9 cellular contexts compared by ENCODE assay signal in the genomic region with DNA sequence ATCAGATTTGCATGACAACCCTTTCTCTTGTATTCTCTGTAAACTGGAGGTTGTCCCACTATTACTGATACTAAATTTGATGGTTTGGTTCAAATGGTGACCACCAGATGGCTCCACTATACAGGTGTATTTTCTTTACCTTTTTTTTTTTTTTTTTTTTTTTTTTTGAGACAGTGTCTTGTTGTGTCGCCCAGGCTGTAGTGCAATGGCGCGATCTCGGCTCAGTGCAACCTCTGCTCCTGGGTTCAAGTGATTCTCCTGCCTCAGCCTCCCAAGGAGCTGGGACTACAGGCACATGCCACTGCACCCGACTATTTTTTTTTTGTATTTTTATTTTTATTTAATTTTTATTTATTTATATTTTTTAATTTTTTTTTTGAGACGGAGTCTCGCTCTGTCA. TPM values are rescaled to one million over a fixed set of nuclear protein-coding genes. Genes with fewer than 3 reads are reported as not detected.
DNase-seq lines count a peak whose midpoint lies in the region; ATAC-seq and TF ChIP-seq lines count a peak whose summit lies in the region.
"Had no signal": no experiment of that assay in that cellular context is flagged by ENCODE, and none has a peak within 500 bp of the region (broad histone marks: within the 10 kb centered on the region; RNA-seq: fewer than 3 reads in every experiment).

No MANE protein-coding gene starts in this region.

- H3K79me2 ChIP-seq in OCI-LY1 (ENCODE audit: insufficient read depth, low read length) (peaks cover 20% of the 10 kb centered on the region), neural cell (replicated peaks; ENCODE audit: insufficient read depth, low read length) (peaks cover 30% of the 10 kb centered on the region)

- TF ChIP-seq RAD21 in neural cell (conservative IDR thresholded peaks at IDR 0.05): peak; percentile 14

- peak; percentile 65 for TF ChIP-seq CTCF in CD8-positive, alpha-beta T cell (IDR thresholded peaks at IDR 0.05)
- peak; percentile 44 for TF ChIP-seq CTCF in GM13977 (IDR thresholded peaks at IDR 0.05; ENCODE audit: extremely low read depth, insufficient read depth, missing control alignments)
- TF ChIP-seq CTCF in OCI-LY1 (IDR thresholded peaks at IDR 0.05; ENCODE audit: low read length): peak; percentile 52
- TF ChIP-seq CTCF in neural cell (IDR thresholded peaks at IDR 0.05; ENCODE audit: poor library complexity, severe bottlenecking): peak; percentile 52

- H2AFZ ChIP-seq in OCI-LY1 (ENCODE audit: low read length) (no peak overlapping the region), neural cell (ENCODE audit: low read depth, low read length) (no peak overlapping the region)

- no peaks in the 10 kb centered on the region for H3K27me3 Mint-ChIP-seq in CD8-positive, alpha-beta T cell (ENCODE audit: low read depth)

- H4K20me1 ChIP-seq in OCI-LY1 (ENCODE audit: insufficient read depth, low read length): no peaks in the 10 kb centered on the region
- no peaks in the 10 kb centered on the region for H4K20me1 ChIP-seq in neural cell (ENCODE audit: insufficient read depth)

- H3K9ac ChIP-seq in OCI-LY1 (ENCODE audit: low read length) (no peak overlapping the region), neural cell (ENCODE audit: low read length) (no peak overlapping the region)

- peak in 3 of 7 experiments; percentile 33 to 53 (median 52) for DNase-seq in CD8-positive, alpha-beta T cell
- DNase-seq in GM13977 (ENCODE audit: low spot score) (peak; percentile 54), cerebellar cortex (ENCODE audit: low spot score) (peak; percentile 63), NCI-H1694 treated with DMSO at 0.1 percent for 48 hours (lab: John Stamatoyannopoulos, UW) (no peak), amygdala (lab: John Stamatoyannopoulos, UW) (no peak)

- POLR2A ChIA-PET in CD8-positive, alpha-beta T cell (lab: Charles Lee): interaction anchor here (0.7 to 1.8 kb wide), 3 partner anchors 41 to 70 kb away, joined by 3 to 5 read pairs (median 4); a partner anchor contains a TSS

- no peaks in the 10 kb centered on the region for H3K27me3 ChIP-seq in CD8-positive, alpha-beta T cell (ENCODE audit: insufficient read depth, low read length)
- H3K27me3 ChIP-seq in OCI-LY1 (ENCODE audit: insufficient read depth, low read length) (no peaks in the 10 kb centered on the region), neural cell (ENCODE audit: insufficient read depth, low read depth, low read length) (no peaks in the 10 kb centered on the region)
- H3K27me3 ChIP-seq: SJSA1 had no signal

- H3F3A ChIP-seq in OCI-LY1 (ENCODE audit: insufficient read depth, low read length) (no peaks in the 10 kb centered on the region), neural cell (ENCODE audit: insufficient read depth, low read length, poor library complexity, severe bottlenecking) (peaks cover under 1% of the 10 kb centered on the region)

- no peak overlapping the region for H3K27ac Mint-ChIP-seq in CD8-positive, alpha-beta T cell

- H3K4me2 ChIP-seq in OCI-LY1 (ENCODE audit: low read length): no peak overlapping the region
- H3K4me2 ChIP-seq in neural cell (ENCODE audit: low read length): no peak overlapping the region

- no peak overlapping the region for H3K4me3 Mint-ChIP-seq in CD8-positive, alpha-beta T cell

- H3K9me3 ChIP-seq in CD8-positive, alpha-beta T cell (ENCODE audit: low read length): no peaks in the 10 kb centered on the region
- H3K9me3 ChIP-seq in OCI-LY1 (ENCODE audit: low read length) (no peaks in the 10 kb centered on the region), neural cell (ENCODE audit: low read length) (no peaks in the 10 kb centered on the region)
- H3K9me3 ChIP-seq: SJSA1 had no signal

- H3K9me2 ChIP-seq in OCI-LY1 (ENCODE audit: low read depth, low read length) (no peaks in the 10 kb centered on the region), neural cell (ENCODE audit: insufficient read depth, low read length) (no peaks in the 10 kb centered on the region)

- no peak overlapping the region for H3K27ac ChIP-seq in CD8-positive, alpha-beta T cell (ENCODE audit: low read depth, low read length)
- no peak overlapping the region for H3K27ac ChIP-seq in OCI-LY1 (ENCODE audit: low read depth, low read length, poor library complexity, severe bottlenecking)
- no peak overlapping the region for H3K27ac ChIP-seq in neural cell (ENCODE audit: low read length)
- H3K27ac ChIP-seq: SJSA1 had no signal

- intact Hi-C loops in CD8-positive, alpha-beta T cell (cut with DNase I, micrococcal nuclease): loop anchor here (1.0 kb wide), 5 partner anchors 29 to 814 kb away; no protein-coding TSS in a partner anchor

- peak; percentile 74 for ATAC-seq in CD8-positive, alpha-beta T cell
- no peak for ATAC-seq in GM21737 (IDR thresholded peaks at IDR 0.05; ENCODE audit: unreplicated experiment)

- no peak for TF ChIP-seq EP300 in neural cell (conservative IDR thresholded peaks at IDR 0.05; ENCODE audit: poor library complexity, severe bottlenecking)

- H3K36me3 Mint-ChIP-seq in CD8-positive, alpha-beta T cell: no peaks in the 10 kb centered on the region

- H3K4me3 ChIP-seq in CD8-positive, alpha-beta T cell (ENCODE audit: low read depth, low read length): no peak overlapping the region
- H3K4me3 ChIP-seq in OCI-LY1 (ENCODE audit: low read depth, low read length, poor library complexity, severe bottlenecking): no peak overlapping the region
- no peak overlapping the region for H3K4me3 ChIP-seq in neural cell (ENCODE audit: low read length)
- H3K4me3 ChIP-seq: SJSA1 had no signal

- H3K9me3 Mint-ChIP-seq in CD8-positive, alpha-beta T cell: no peaks in the 10 kb centered on the region

- peaks cover 6% of the 10 kb centered on the region for H3K4me1 ChIP-seq in CD8-positive, alpha-beta T cell (ENCODE audit: insufficient read depth, low read length)
- peaks cover 11% of the 10 kb centered on the region for H3K4me1 ChIP-seq in OCI-LY1 (ENCODE audit: insufficient read depth, low read length, severe bottlenecking)

- in situ Hi-C loops in GM13977 (cut with MboI; ENCODE audit: low pct_unique_long_range_greater_than_20kb, low sequenced_read_pairs, unreplicated experiment): loop anchor here (25.0 kb wide), 1 partner anchor 217 kb away; no protein-coding TSS in a partner anchor

- H3K4me1 Mint-ChIP-seq in CD8-positive, alpha-beta T cell (ENCODE audit: low read depth): peaks cover 16% of the 10 kb centered on the region

- CTCF ChIA-PET in CD8-positive, alpha-beta T cell (lab: Charles Lee): interaction anchor here (0.8 to 3.3 kb wide), 19 partner anchors 8 to 735 kb away, joined by 3 to 19 read pairs (median 3); no protein-coding TSS in a partner anchor

- no peaks in the 10 kb centered on the region for H3K36me3 ChIP-seq in CD8-positive, alpha-beta T cell (ENCODE audit: insufficient read depth, low read length)
- peaks cover 18% of the 10 kb centered on the region for H3K36me3 ChIP-seq in OCI-LY1 (ENCODE audit: insufficient read depth, low read length)
- no peaks in the 10 kb centered on the region for H3K36me3 ChIP-seq in neural cell (ENCODE audit: insufficient read depth, low read length)

TF ChIP-seq in neural cell, 6 proteins besides CTCF, POLR2A, EP300 and RAD21:
- TF ChIP-seq POLR2AphosphoS5 (IDR thresholded peaks at IDR 0.05) (no peak), EZH2 (IDR thresholded peaks at IDR 0.05; ENCODE audit: borderline replicate concordance, insufficient read depth, low read length, poor library complexity, severe bottlenecking) (no peak), TAF1 (IDR thresholded peaks at IDR 0.05; ENCODE audit: low read depth) (no peak), MXI1 (conservative IDR thresholded peaks at IDR 0.05; ENCODE audit: poor library complexity, severe bottlenecking) (no peak), SMC3 (conservative IDR thresholded peaks at IDR 0.05; ENCODE audit: poor library complexity) (no peak)
TF ChIP-seq in neural cell: peak in this region for 0.

RNA-seq across cellular contexts. Expression of a gene that starts 6.6 kb away (rescaled TPM):
- total RNA-seq in CD8-positive, alpha-beta T cell: 100 to 1,000 TPM; 224 to 226 TPM
- 94.1 and 98.3 TPM in 2 replicates for polyA plus RNA-seq in neural cell
- polyA minus RNA-seq in neural cell: 164 and 177 TPM in 2 replicates

RNA-seq across cellular contexts. Expression of a gene that starts 27.7 kb away (rescaled TPM):
- total RNA-seq in CD8-positive, alpha-beta T cell: 10 to 100 TPM; 99.1 to 99.6 TPM
- polyA plus RNA-seq in neural cell: 117 and 137 TPM in 2 replicates
- 107 and 186 TPM in 2 replicates for polyA minus RNA-seq in neural cell

RNA-seq across cellular contexts. Expression of a gene that starts 41.1 kb away (rescaled TPM):
- total RNA-seq in CD8-positive, alpha-beta T cell: 10 to 100 TPM; 23.3 to 24.1 TPM
- polyA plus RNA-seq in neural cell: 143 and 145 TPM in 2 replicates
- 71.6 and 85.5 TPM in 2 replicates for polyA minus RNA-seq in neural cell

Comparison
In these comparisons a context has a peak if more than half of its experiments do, and no peak if none do; other contexts are left out.
1. DNase-seq: peak in GM13977 (single experiment) and cerebellar cortex (single experiment); none in NCI-H1694 treated with DMSO at 0.1 percent for 48 hours (single experiment) and amygdala (0 of 56).
2. Peak in every context shown above with its lines, with median percentiles within 50 percentile points of each other: CTCF ChIP-seq.